ENCODE assay signal across 19 cellular contexts in the genomic region with DNA sequence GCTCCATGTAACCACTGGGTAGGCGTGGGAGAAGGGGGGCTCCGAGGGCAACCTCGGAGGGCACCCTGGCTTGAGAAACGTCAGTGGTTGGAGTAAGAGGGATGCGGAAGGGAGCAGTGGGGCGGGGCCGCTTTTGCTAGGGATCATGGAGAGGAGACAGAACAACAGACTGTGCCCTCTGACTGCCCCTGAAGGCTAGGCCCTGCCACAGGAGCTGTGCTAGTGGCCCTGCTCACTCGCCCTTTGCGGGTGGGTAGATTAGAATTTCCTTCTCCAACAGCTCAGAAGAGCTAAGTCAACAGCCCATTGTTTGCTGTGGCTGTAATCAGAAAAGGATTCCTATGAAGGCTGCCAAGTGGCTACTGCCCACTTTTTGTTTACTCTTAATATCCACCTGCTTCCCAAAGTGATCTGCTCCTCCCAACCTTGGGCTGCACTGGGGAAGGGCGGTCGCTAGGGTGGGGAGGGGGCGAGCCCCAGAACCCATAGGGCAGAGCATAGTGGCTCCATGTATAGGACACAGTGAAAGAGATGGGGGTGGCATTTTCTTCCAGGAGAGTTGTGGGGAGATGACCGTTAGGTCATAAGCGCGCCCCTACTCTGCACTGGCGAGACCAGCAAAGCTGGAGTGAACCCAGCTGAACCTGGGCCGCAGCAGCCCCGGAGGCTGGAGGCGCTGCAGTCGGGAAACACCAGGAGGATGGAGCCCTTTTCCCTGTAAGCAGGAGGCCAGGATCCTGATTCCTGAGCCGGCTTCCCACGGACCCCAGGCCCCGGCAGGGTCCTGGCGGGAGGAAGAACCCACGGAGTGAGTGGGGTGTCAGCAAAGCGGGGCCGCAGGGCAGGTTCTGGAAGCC. TPM values are rescaled to one million over a fixed set of nuclear protein-coding genes. Genes with fewer than 3 reads are reported as not detected.
DNase-seq lines count a peak whose midpoint lies in the region; ATAC-seq and TF ChIP-seq lines count a peak whose summit lies in the region.
"Had no signal": no experiment of that assay in that cellular context is flagged by ENCODE, and none has a peak within 500 bp of the region (broad histone marks: within the 10 kb centered on the region; RNA-seq: fewer than 3 reads in every experiment).

No MANE protein-coding gene starts in this region.

- peak overlapping the region; percentile 33 to 56 for H3K27ac Mint-ChIP-seq in natural killer cell
- H3K27ac Mint-ChIP-seq: immature natural killer cell; stimulated activated effector memory CD8-positive, alpha-beta T cell treated with anti-CD3 and anti-CD28 coated beads, Interleukin-12 subunit alpha, Interleukin-12 subunit beta, amount 100 ng/mL, for 72 hours had no signal

- ATAC-seq in body of pancreas (peak; percentile 40), natural killer cell (peak in 1 of 3 donors; percentile 34)
- ATAC-seq: activated CD4-positive, CD25-positive, alpha-beta regulatory T cell treated with anti-CD3 and anti-CD28 coated beads, Interleukin-2, amount 50 U/mL, for 24 hours; psoas muscle had no signal

- TF ChIP-seq POLR2A in body of pancreas (IDR thresholded peaks at IDR 0.05) (no peak), tibial nerve (IDR thresholded peaks at IDR 0.05) (no peak)

- DNase-seq in DMS153 (lab: John Stamatoyannopoulos, UW) (peak; percentile 34), HuH-7.5 (ENCODE audit: low spot score) (peak; percentile 16), body of pancreas (peak in 1 of 4 donors; percentile 25), natural killer cell (no peak), germinal center (ENCODE audit: low spot score) (no peak), NCI-H1105 (lab: John Stamatoyannopoulos, UW) (no peak), H4 (ENCODE audit: low spot score) (no peak), tibial nerve (ENCODE audit: low spot score in 2 of 2) (no peak)
- DNase-seq: anterior cingulate cortex; C1 segment of cervical spinal cord; dorsolateral prefrontal cortex; GOT3; immature natural killer cell; OCI-M1; psoas muscle; stimulated activated CD4-positive, alpha-beta T cell treated with anti-CD3 and anti-CD28 coated beads, Interleukin-4, amount 100 ng/mL, for 24 hours had no signal

- H3K36me3 Mint-ChIP-seq in natural killer cell, result peaks cover 13% of the 10 kb centered on the region

- intact Hi-C loops in body of pancreas (cut with DNase I), result no loop called here
- intact Hi-C loops in natural killer cell (cut with micrococcal nuclease), result no loop called here

- H3K4me1 Mint-ChIP-seq in natural killer cell, result peaks cover 5 to 8% of the 10 kb centered on the region in 2 donors
- H3K4me1 Mint-ChIP-seq: stimulated activated effector memory CD8-positive, alpha-beta T cell treated with anti-CD3 and anti-CD28 coated beads, Interleukin-12 subunit alpha, Interleukin-12 subunit beta, amount 100 ng/mL, for 72 hours had no signal

- H3K36me3 ChIP-seq in body of pancreas (replicated peaks in 1 of 2; ENCODE audit: insufficient read depth in 1 of 2, low read depth in 2 of 2) (peaks cover 15 to 24% of the 10 kb centered on the region in 2 donors), tibial nerve (peaks cover 0 to 36% (median 0%) of the 10 kb centered on the region in 3 donors)

- peak overlapping the region in 1 of 4 donors; percentile 1 for H3K27ac ChIP-seq in body of pancreas
- peak overlapping the region in 2 of 4 donors; percentile 6 to 14 for H3K27ac ChIP-seq in tibial nerve
- H3K27ac ChIP-seq: psoas muscle had no signal

- H3K27me3 Mint-ChIP-seq in natural killer cell (ENCODE audit: low read depth in 2 of 2), result no peaks in the 10 kb centered on the region

- no peaks in the 10 kb centered on the region for H3K9me3 Mint-ChIP-seq in natural killer cell
- H3K9me3 Mint-ChIP-seq: immature natural killer cell; stimulated activated effector memory CD8-positive, alpha-beta T cell treated with anti-CD3 and anti-CD28 coated beads, Interleukin-12 subunit alpha, Interleukin-12 subunit beta, amount 100 ng/mL, for 72 hours had no signal

- TF ChIP-seq EP300 in tibial nerve (IDR thresholded peaks at IDR 0.05), result no peak

- peaks cover 7% of the 10 kb centered on the region for H3K4me1 ChIP-seq in body of pancreas
- H3K4me1 ChIP-seq in tibial nerve, result no peaks in the 10 kb centered on the region
- H3K4me1 ChIP-seq: psoas muscle had no signal

- TF ChIP-seq CTCF in body of pancreas (IDR thresholded peaks at IDR 0.05) (no peak), natural killer cell (IDR thresholded peaks at IDR 0.05) (no peak), tibial nerve (IDR thresholded peaks at IDR 0.05) (no peak)

- H3K4me3 ChIP-seq in body of pancreas (no peak overlapping the region), tibial nerve (no peak overlapping the region)
- H3K4me3 ChIP-seq: dorsolateral prefrontal cortex, psoas muscle had no signal

- H3K9me3 ChIP-seq in body of pancreas (no peaks in the 10 kb centered on the region), tibial nerve (no peaks in the 10 kb centered on the region)
- H3K9me3 ChIP-seq: psoas muscle had no signal

- no peak overlapping the region for H3K4me3 Mint-ChIP-seq in natural killer cell
- H3K4me3 Mint-ChIP-seq: immature natural killer cell; stimulated activated effector memory CD8-positive, alpha-beta T cell treated with anti-CD3 and anti-CD28 coated beads, Interleukin-12 subunit alpha, Interleukin-12 subunit beta, amount 100 ng/mL, for 72 hours had no signal

- 73 to 74% methylated on average over 19 to 27 of the region's 27 CpGs for WGBS in body of pancreas, 2 donors
- 75 to 79% methylated on average over 27 of the region's 27 CpGs for WGBS in tibial nerve, 2 donors

- H3K27me3 ChIP-seq in body of pancreas (no peaks in the 10 kb centered on the region), tibial nerve (no peaks in the 10 kb centered on the region)
- H3K27me3 ChIP-seq: dorsolateral prefrontal cortex had no signal

RNA-seq across cellular contexts. Expression of gene C1QTNF9, which starts 1.9 kb away (rescaled TPM):
- total RNA-seq in body of pancreas (1 to 10 TPM in 1 of 2 donors, under 1 TPM in 1; 0.78 to 4.3 TPM), natural killer cell (under 1 TPM in 1 of 3 donors, not detected in 2; 0.25 TPM), tibial nerve (1 to 10 TPM in 1 of 4 donors, under 1 TPM in 1, not detected in 2; 0.63 to 5.9 TPM)
- total RNA-seq in H4 (2014; rRNA removed; shearing (Covaris generic)), result not detected in 2 replicates
- total RNA-seq: G401 had no signal

Comparison
In these comparisons a context has a peak if more than half of its experiments do, and no peak if none do; other contexts are left out.
1. DNase-seq: peak in DMS153 (single experiment) and HuH-7.5 (single experiment); none in natural killer cell (single experiment), germinal center (single experiment), NCI-H1105 (single experiment), H4 (single experiment) and tibial nerve (0 of 2).